In the genomic region with DNA sequence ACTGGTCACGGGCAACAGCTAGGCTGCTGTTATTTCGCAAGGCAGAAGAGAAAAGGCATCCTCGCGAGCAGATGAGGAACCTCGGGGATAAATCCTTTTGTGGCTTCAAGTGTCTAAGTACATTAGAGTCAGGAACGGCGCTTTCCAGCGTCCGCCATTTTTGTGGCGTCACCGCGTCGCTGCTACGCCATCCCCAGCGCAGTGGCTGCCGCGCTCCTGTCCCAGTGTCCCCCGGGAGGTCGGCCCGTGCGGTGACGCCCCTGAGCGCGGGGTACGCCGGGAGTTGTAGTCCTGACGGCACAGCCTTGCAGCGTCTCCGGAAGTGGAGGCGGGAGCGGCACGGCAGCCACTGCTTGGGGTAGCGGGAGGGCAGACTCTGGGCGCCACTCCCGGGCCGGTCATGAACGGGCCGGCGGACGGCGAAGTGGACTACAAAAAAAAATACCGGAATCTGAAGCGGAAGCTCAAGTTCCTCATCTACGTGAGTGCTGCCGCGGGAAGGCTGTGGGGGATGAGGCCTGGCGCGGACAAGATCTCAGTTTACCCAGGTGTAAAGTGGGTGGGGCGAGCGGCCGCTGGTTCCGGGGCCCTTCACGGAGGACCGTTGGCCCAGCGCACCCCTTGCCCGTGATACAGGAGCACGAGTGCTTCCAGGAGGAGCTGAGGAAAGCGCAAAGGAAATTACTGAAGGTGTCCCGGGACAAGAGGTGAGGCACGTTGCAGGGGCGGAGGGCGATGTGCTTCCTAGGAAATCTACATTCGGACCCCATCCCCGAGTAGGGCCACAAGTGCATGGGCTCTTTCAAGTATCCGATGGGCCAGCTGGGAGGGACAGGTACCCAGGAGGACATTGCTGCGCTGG, we compare ENCODE assay signal across 1 cellular context.
A peak's percentile ranks its signal among the peaks of the same experiment; 100 is the strongest.
TF ChIP-seq lines count a peak whose summit lies in the region.

Gene INO80E, plus strand, starts transcription at position 331 of the 862 bp plus-strand sequence. Its CDS starts 70 bp downstream, at position 401.

TF ChIP-seq in HepG2, 621 proteins besides CTCF, POLR2A, EP300 and RAD21 (continued from another document and continues in another):
- TF ChIP-seq, protein P1, sequence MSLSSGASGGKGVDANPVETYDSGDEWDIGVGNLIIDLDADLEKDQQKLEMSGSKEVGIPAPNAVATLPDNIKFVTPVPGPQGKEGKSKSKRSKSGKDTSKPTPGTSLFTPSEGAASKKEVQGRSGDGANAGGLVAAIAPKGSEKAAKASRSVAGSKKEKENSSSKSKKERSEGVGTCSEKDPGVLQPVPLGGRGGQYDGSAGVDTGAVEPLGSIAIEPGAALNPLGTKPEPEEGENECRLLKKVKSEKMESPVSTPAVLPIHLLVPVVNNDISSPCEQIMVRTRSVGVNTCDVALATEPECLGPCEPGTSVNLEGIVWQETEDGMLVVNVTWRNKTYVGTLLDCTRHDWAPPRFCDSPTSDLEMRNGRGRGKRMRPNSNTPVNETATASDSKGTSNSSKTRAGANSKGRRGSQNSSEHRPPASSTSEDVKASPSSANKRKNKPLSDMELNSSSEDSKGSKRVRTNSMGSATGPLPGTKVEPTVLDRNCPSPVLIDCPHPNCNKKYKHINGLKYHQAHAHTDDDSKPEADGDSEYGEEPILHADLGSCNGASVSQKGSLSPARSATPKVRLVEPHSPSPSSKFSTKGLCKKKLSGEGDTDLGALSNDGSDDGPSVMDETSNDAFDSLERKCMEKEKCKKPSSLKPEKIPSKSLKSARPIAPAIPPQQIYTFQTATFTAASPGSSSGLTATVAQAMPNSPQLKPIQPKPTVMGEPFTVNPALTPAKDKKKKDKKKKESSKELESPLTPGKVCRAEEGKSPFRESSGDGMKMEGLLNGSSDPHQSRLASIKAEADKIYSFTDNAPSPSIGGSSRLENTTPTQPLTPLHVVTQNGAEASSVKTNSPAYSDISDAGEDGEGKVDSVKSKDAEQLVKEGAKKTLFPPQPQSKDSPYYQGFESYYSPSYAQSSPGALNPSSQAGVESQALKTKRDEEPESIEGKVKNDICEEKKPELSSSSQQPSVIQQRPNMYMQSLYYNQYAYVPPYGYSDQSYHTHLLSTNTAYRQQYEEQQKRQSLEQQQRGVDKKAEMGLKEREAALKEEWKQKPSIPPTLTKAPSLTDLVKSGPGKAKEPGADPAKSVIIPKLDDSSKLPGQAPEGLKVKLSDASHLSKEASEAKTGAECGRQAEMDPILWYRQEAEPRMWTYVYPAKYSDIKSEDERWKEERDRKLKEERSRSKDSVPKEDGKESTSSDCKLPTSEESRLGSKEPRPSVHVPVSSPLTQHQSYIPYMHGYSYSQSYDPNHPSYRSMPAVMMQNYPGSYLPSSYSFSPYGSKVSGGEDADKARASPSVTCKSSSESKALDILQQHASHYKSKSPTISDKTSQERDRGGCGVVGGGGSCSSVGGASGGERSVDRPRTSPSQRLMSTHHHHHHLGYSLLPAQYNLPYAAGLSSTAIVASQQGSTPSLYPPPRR (CRISPR knock-in tag; IDR thresholded peaks at IDR 0.05; ENCODE audit: borderline replicate concordance), result peak; percentile 37; the same call in 1 of the 2 replicates
- TF ChIP-seq PPARG (CRISPR knock-in tag; conservative IDR thresholded peaks at IDR 0.05) (no peak; the same call in 1 of the 2 replicates), HIC2 (CRISPR knock-in tag; IDR thresholded peaks at IDR 0.05; ENCODE audit: low read depth) (peak; percentile 53; the same call in 1 of the 2 replicates), LCORL (IDR thresholded peaks at IDR 0.05) (no peak), LCORL (CRISPR knock-in tag; IDR thresholded peaks at IDR 0.05) (peak; percentile 65; the same call in 1 of the 2 replicates), ZSCAN21 (CRISPR knock-in tag; IDR thresholded peaks at IDR 0.05; ENCODE audit: borderline replicate concordance) (peak; percentile 76), ZNF333 (CRISPR knock-in tag; IDR thresholded peaks at IDR 0.05; ENCODE audit: borderline replicate concordance) (peak; percentile 44; the same call in 1 of the 2 replicates), NPAS2 (CRISPR knock-in tag; IDR thresholded peaks at IDR 0.05; ENCODE audit: borderline replicate concordance) (no peak), ZNF33A (CRISPR knock-in tag; IDR thresholded peaks at IDR 0.05; ENCODE audit: borderline replicate concordance) (no peak), SCMH1 (CRISPR knock-in tag; IDR thresholded peaks at IDR 0.05; ENCODE audit: borderline replicate concordance) (no peak), ZBTB8A (CRISPR knock-in tag; IDR thresholded peaks at IDR 0.05; ENCODE audit: borderline replicate concordance, low read depth) (no peak), ZNF317 (CRISPR knock-in tag; IDR thresholded peaks at IDR 0.05) (peak; percentile 67), HDAC6 (IDR thresholded peaks at IDR 0.05; ENCODE audit: low read depth, low read length) (no peak), CREB1 (IDR thresholded peaks at IDR 0.05) (peak; percentile 97), CREB1 (CRISPR knock-in tag; IDR thresholded peaks at IDR 0.05) (peak; percentile 98), ZNF678 (CRISPR knock-in tag; IDR thresholded peaks at IDR 0.05) (no peak), ZNF782 (CRISPR knock-in tag; IDR thresholded peaks at IDR 0.05; ENCODE audit: borderline replicate concordance) (no peak), ZBTB7B (CRISPR knock-in tag; IDR thresholded peaks at IDR 0.05) (peak; percentile 63; the same call in 1 of the 2 replicates), ZNF264 (CRISPR knock-in tag; IDR thresholded peaks at IDR 0.05) (peak; percentile 61), SIX4 (CRISPR knock-in tag; IDR thresholded peaks at IDR 0.05) (peak; percentile 75; the same call in 1 of the 2 replicates), ZNF781 (CRISPR knock-in tag; IDR thresholded peaks at IDR 0.05; ENCODE audit: borderline replicate concordance, not compliant biosample characterization) (no peak), ZNF3 (CRISPR knock-in tag; IDR thresholded peaks at IDR 0.05) (no peak; the same call in 1 of the 2 replicates), PAX8 (CRISPR knock-in tag; IDR thresholded peaks at IDR 0.05; ENCODE audit: borderline replicate concordance) (peak; percentile 71; the same call in 1 of the 2 replicates), ASH2L (IDR thresholded peaks at IDR 0.05; ENCODE audit: insufficient read length, low read depth, low read length) (peak; percentile 98), SMC3 (IDR thresholded peaks at IDR 0.05; ENCODE audit: low read length) (0 out of 2 replicates have a peak, but pooled peaks have one; percentile 2), ZKSCAN5 (CRISPR knock-in tag; IDR thresholded peaks at IDR 0.05) (peak; percentile 67; the same call in 1 of the 2 replicates), RARG (CRISPR knock-in tag; IDR thresholded peaks at IDR 0.05; ENCODE audit: low read depth) (no peak), AHR (CRISPR knock-in tag; IDR thresholded peaks at IDR 0.05) (0 out of 2 replicates have a peak, but pooled peaks have one; percentile 7), ZKSCAN1 (IDR thresholded peaks at IDR 0.05; ENCODE audit: low read length) (no peak; the same call in 1 of the 2 replicates), BCL6 (CRISPR knock-in tag; IDR thresholded peaks at IDR 0.05) (peak; percentile 65), PCBP2 (optimal IDR thresholded peaks at IDR 0.05; ENCODE audit: low read depth, low read length, poor library complexity, severe bottlenecking) (no peak), FOXM1 (CRISPR knock-in tag; IDR thresholded peaks at IDR 0.05) (no peak), TBX3 (IDR thresholded peaks at IDR 0.05; ENCODE audit: borderline replicate concordance) (no peak; the same call in 1 of the 2 replicates), ZFP91 (CRISPR knock-in tag; IDR thresholded peaks at IDR 0.05; ENCODE audit: borderline replicate concordance) (peak; percentile 98), JUNB (CRISPR knock-in tag; IDR thresholded peaks at IDR 0.05; ENCODE audit: borderline replicate concordance) (no peak), ZNF672 (CRISPR knock-in tag; IDR thresholded peaks at IDR 0.05) (no peak), GATAD2A (CRISPR knock-in tag; IDR thresholded peaks at IDR 0.05) (peak; percentile 79), TBL1XR1 (IDR thresholded peaks at IDR 0.05; ENCODE audit: borderline replicate concordance, low read length, partially characterized antibody) (no peak), ZNF768 (CRISPR knock-in tag; IDR thresholded peaks at IDR 0.05) (no peak), SOX6 (IDR thresholded peaks at IDR 0.05) (no peak), SOX6 (CRISPR knock-in tag; IDR thresholded peaks at IDR 0.05) (peak; percentile 51)
- TF ChIP-seq, protein P2, sequence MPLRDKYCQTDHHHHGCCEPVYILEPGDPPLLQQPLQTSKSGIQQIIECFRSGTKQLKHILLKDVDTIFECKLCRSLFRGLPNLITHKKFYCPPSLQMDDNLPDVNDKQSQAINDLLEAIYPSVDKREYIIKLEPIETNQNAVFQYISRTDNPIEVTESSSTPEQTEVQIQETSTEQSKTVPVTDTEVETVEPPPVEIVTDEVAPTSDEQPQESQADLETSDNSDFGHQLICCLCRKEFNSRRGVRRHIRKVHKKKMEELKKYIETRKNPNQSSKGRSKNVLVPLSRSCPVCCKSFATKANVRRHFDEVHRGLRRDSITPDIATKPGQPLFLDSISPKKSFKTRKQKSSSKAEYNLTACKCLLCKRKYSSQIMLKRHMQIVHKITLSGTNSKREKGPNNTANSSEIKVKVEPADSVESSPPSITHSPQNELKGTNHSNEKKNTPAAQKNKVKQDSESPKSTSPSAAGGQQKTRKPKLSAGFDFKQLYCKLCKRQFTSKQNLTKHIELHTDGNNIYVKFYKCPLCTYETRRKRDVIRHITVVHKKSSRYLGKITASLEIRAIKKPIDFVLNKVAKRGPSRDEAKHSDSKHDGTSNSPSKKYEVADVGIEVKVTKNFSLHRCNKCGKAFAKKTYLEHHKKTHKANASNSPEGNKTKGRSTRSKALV (CRISPR knock-in tag; IDR thresholded peaks at IDR 0.05), result peak; percentile 88
- TF ChIP-seq, protein P3, sequence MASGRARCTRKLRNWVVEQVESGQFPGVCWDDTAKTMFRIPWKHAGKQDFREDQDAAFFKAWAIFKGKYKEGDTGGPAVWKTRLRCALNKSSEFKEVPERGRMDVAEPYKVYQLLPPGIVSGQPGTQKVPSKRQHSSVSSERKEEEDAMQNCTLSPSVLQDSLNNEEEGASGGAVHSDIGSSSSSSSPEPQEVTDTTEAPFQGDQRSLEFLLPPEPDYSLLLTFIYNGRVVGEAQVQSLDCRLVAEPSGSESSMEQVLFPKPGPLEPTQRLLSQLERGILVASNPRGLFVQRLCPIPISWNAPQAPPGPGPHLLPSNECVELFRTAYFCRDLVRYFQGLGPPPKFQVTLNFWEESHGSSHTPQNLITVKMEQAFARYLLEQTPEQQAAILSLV (CRISPR knock-in tag; IDR thresholded peaks at IDR 0.05; ENCODE audit: borderline replicate concordance), result peak; percentile 74; the same call in 1 of the 2 replicates
- TF ChIP-seq, protein P4, sequence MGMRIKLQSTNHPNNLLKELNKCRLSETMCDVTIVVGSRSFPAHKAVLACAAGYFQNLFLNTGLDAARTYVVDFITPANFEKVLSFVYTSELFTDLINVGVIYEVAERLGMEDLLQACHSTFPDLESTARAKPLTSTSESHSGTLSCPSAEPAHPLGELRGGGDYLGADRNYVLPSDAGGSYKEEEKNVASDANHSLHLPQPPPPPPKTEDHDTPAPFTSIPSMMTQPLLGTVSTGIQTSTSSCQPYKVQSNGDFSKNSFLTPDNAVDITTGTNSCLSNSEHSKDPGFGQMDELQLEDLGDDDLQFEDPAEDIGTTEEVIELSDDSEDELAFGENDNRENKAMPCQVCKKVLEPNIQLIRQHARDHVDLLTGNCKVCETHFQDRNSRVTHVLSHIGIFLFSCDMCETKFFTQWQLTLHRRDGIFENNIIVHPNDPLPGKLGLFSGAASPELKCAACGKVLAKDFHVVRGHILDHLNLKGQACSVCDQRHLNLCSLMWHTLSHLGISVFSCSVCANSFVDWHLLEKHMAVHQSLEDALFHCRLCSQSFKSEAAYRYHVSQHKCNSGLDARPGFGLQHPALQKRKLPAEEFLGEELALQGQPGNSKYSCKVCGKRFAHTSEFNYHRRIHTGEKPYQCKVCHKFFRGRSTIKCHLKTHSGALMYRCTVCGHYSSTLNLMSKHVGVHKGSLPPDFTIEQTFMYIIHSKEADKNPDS (CRISPR knock-in tag; IDR thresholded peaks at IDR 0.05), result peak; percentile 88; the same call in 1 of the 2 replicates
- TF ChIP-seq, protein P5, sequence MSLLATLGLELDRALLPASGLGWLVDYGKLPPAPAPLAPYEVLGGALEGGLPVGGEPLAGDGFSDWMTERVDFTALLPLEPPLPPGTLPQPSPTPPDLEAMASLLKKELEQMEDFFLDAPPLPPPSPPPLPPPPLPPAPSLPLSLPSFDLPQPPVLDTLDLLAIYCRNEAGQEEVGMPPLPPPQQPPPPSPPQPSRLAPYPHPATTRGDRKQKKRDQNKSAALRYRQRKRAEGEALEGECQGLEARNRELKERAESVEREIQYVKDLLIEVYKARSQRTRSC (CRISPR knock-in tag; IDR thresholded peaks at IDR 0.05; ENCODE audit: low read depth), result no peak; the same call in 1 of the 2 replicates
